10 cellular contexts compared by ENCODE assay signal in genomic region chr7:98249106-98249505, GRCh38. TPM values are rescaled to one million over a fixed set of nuclear protein-coding genes. Genes with fewer than 3 reads are reported as not detected.
DNase-seq lines count a peak whose midpoint lies in the region; ATAC-seq, FAIRE-seq and TF ChIP-seq lines count a peak whose summit lies in the region.
"Had no signal": no experiment of that assay in that cellular context is flagged by ENCODE, and none has a peak within 500 bp of the region (broad histone marks: within the 10 kb centered on the region; RNA-seq: fewer than 3 reads in every experiment).

No MANE protein-coding gene starts in this region.

- H3K9me3 ChIP-seq in OCI-LY7 (ENCODE audit: low read length), result no peaks in the 10 kb centered on the region

- H3K4me2 ChIP-seq in OCI-LY7 (ENCODE audit: low read length), result peak overlapping the region; percentile 22; the same call in 1 of the 2 replicates

- H3K4me3 Mint-ChIP-seq in activated CD4-positive, alpha-beta T cell treated with anti-CD3 and anti-CD28 coated beads, Interleukin-2, amount 10 ng/mL, durations not matched to agents 24 days and 14 days, result peak overlapping the region; percentile 56
- peak overlapping the region; percentile 32 for H3K4me3 Mint-ChIP-seq in endothelial cell (ENCODE audit: unreplicated experiment)

- no peaks in the 10 kb centered on the region for H4K20me1 ChIP-seq in OCI-LY7 (ENCODE audit: insufficient read depth, low read length)

- H3K27me3 Mint-ChIP-seq in activated CD4-positive, alpha-beta T cell treated with anti-CD3 and anti-CD28 coated beads, Interleukin-2, amount 10 ng/mL, durations not matched to agents 24 days and 14 days, result no peaks in the 10 kb centered on the region
- H3K27me3 Mint-ChIP-seq in endothelial cell (ENCODE audit: unreplicated experiment), result peaks cover 12% of the 10 kb centered on the region

- H3K4me3 ChIP-seq in OCI-LY7 (ENCODE audit: low read depth, low read length, poor library complexity, severe bottlenecking) (no peak overlapping the region), skin epidermis (no peak overlapping the region)

- CTCF ChIA-PET in OCI-LY7 (lab: Charles Lee; ENCODE audit: unreplicated experiment), result interaction anchor here (0.6 to 0.7 kb wide), 3 partner anchors 46 to 1928 kb away, joined by 3 to 4 read pairs (median 3); partner anchors contain the start of gene GPC2

- ATAC-seq in HG03520 (IDR thresholded peaks at IDR 0.05; ENCODE audit: unreplicated experiment), result no peak

- no peak overlapping the region for H2AFZ ChIP-seq in OCI-LY7 (ENCODE audit: low read length)

- no peak overlapping the region for H3K27ac ChIP-seq in OCI-LY7 (ENCODE audit: low read depth, low read length, poor library complexity, severe bottlenecking)
- peak overlapping the region in 13 of 21 experiments; percentile 26 to 91 (median 55) for H3K27ac ChIP-seq in skin epidermis

- H3K9me3 Mint-ChIP-seq in activated CD4-positive, alpha-beta T cell treated with anti-CD3 and anti-CD28 coated beads, Interleukin-2, amount 10 ng/mL, durations not matched to agents 24 days and 14 days, result no peaks in the 10 kb centered on the region
- no peaks in the 10 kb centered on the region for H3K9me3 Mint-ChIP-seq in endothelial cell (ENCODE audit: unreplicated experiment)

- FAIRE-seq in D721Med (lab: Jason Lieb, UNC), result no peak

- peaks cover 32% of the 10 kb centered on the region for H3K4me1 ChIP-seq in OCI-LY7 (ENCODE audit: insufficient read depth, low read length, poor library complexity, severe bottlenecking)

- peaks cover 6% of the 10 kb centered on the region; the same call in 1 of the 2 replicates for H3K79me2 ChIP-seq in OCI-LY7 (ENCODE audit: insufficient read depth, low read depth, low read length)

- intact Hi-C loops in activated CD4-positive, alpha-beta T cell treated with anti-CD3 and anti-CD28 coated beads, Interleukin-2, amount 10 ng/mL, durations not matched to agents 24 days and 14 days (cut with micrococcal nuclease), result no loop called here
- intact Hi-C loops in OCI-LY7 (cut with micrococcal nuclease; ENCODE audit: unreplicated experiment), result no loop called here

- peaks cover 24% of the 10 kb centered on the region for H3K36me3 Mint-ChIP-seq in activated CD4-positive, alpha-beta T cell treated with anti-CD3 and anti-CD28 coated beads, Interleukin-2, amount 10 ng/mL, durations not matched to agents 24 days and 14 days (ENCODE audit: low read depth)
- peaks cover 9% of the 10 kb centered on the region for H3K36me3 Mint-ChIP-seq in endothelial cell (ENCODE audit: low read depth, unreplicated experiment)

- no TSS peak for BruUV-seq in OCI-LY7 (replicated peaks; lab: Mats Ljungman, UMichigan)

- TF ChIP-seq CTCF in OCI-LY7 (conservative IDR thresholded peaks at IDR 0.05; ENCODE audit: low read length), result no peak
- TF ChIP-seq CTCF in endothelial cell (IDR thresholded peaks at IDR 0.05; ENCODE audit: unreplicated experiment), result no peak
- TF ChIP-seq CTCF in D721Med (IDR thresholded peaks at IDR 0.05; ENCODE audit: insufficient read depth, missing control alignments), result no peak

- H3K4me1 Mint-ChIP-seq in activated CD4-positive, alpha-beta T cell treated with anti-CD3 and anti-CD28 coated beads, Interleukin-2, amount 10 ng/mL, durations not matched to agents 24 days and 14 days, result peaks cover 39% of the 10 kb centered on the region
- H3K4me1 Mint-ChIP-seq in endothelial cell (ENCODE audit: unreplicated experiment), result peaks cover 44% of the 10 kb centered on the region

- H3K27ac Mint-ChIP-seq in activated CD4-positive, alpha-beta T cell treated with anti-CD3 and anti-CD28 coated beads, Interleukin-2, amount 10 ng/mL, durations not matched to agents 24 days and 14 days, result peak overlapping the region; percentile 66
- peak overlapping the region; percentile 93 for H3K27ac Mint-ChIP-seq in endothelial cell (ENCODE audit: unreplicated experiment)

- POLR2A ChIA-PET in OCI-LY7 (lab: Charles Lee), result interaction anchor here (0.6 kb wide), 1 partner anchor 1077 kb away, joined by 3 read pairs; the partner anchor contains the start of gene ARPC1A

- no peaks in the 10 kb centered on the region for H3K36me3 ChIP-seq in OCI-LY7 (ENCODE audit: insufficient read depth, low read length)

- H3K9me2 ChIP-seq in OCI-LY7 (ENCODE audit: insufficient read depth, low read length), result no peaks in the 10 kb centered on the region

- peak; percentile 64 for DNase-seq in activated CD4-positive, alpha-beta T cell treated with anti-CD3 and anti-CD28 coated beads, Interleukin-2, amount 10 ng/mL, durations not matched to agents 24 days and 14 days
- DNase-seq in activated CD4-positive, alpha-beta T cell treated with anti-CD3 and anti-CD28 coated beads, Interleukin-2, amount 50 U/mL, for 1 hour, result no peak
- DNase-seq in OCI-LY7 (ENCODE audit: low spot score), result no peak
- peak; percentile 39 for DNase-seq in endothelial cell (ENCODE audit: low spot score)
- no peak for DNase-seq in D721Med (ENCODE audit: insufficient read length, low spot score)
- DNase-seq in activated CD4-positive, CD25-positive, alpha-beta regulatory T cell (lab: John Stamatoyannopoulos, UW), result no peak
- DNase-seq: kidney glomerular epithelial cell, NCI-H446 treated with DMSO at 0.1 percent for 48 hours had no signal

RNA-seq across cellular contexts. Expression of gene TECPR1, which starts 2.9 kb away (rescaled TPM):
- 43.1 and 47.8 TPM in 2 replicates for total RNA-seq in activated CD4-positive, alpha-beta T cell treated with anti-CD3 and anti-CD28 coated beads, Interleukin-2, amount 10 ng/mL, durations not matched to agents 24 days and 14 days
- 17.9 and 23.2 TPM in 2 replicates for total RNA-seq in OCI-LY7 (2014; rRNA removed; shearing (Covaris generic))
- total RNA-seq in OCI-LY7 (2022) (36.4 and 38.1 TPM in 2 replicates), endothelial cell (ENCODE audit: unreplicated experiment) (129 TPM)

RNA-seq across cellular contexts. Expression of gene BRI3, which starts 32.4 kb away (rescaled TPM):
- total RNA-seq in activated CD4-positive, alpha-beta T cell treated with anti-CD3 and anti-CD28 coated beads, Interleukin-2, amount 10 ng/mL, durations not matched to agents 24 days and 14 days, result 66.8 and 70.3 TPM in 2 replicates
- 18.0 and 18.4 TPM in 2 replicates for total RNA-seq in OCI-LY7 (2014; rRNA removed; shearing (Covaris generic))
- total RNA-seq in OCI-LY7 (2022) (49.8 and 52.1 TPM in 2 replicates), endothelial cell (ENCODE audit: unreplicated experiment) (300 TPM)

RNA-seq across cellular contexts. Expression of gene BHLHA15, which starts 37.9 kb away (rescaled TPM):
- 0.40 and 0.72 TPM in 2 replicates for total RNA-seq in activated CD4-positive, alpha-beta T cell treated with anti-CD3 and anti-CD28 coated beads, Interleukin-2, amount 10 ng/mL, durations not matched to agents 24 days and 14 days
- total RNA-seq in OCI-LY7 (2014; rRNA removed; shearing (Covaris generic)), result 0.69 and 1.2 TPM in 2 replicates
- total RNA-seq in OCI-LY7 (2022) (1.9 and 4.3 TPM in 2 replicates), endothelial cell (ENCODE audit: unreplicated experiment) (1.2 TPM)

Comparison
In these comparisons a context has a peak if more than half of its experiments do, and no peak if none do; other contexts are left out.
1. DNase-seq: peak in activated CD4-positive, alpha-beta T cell treated with anti-CD3 and anti-CD28 coated beads, Interleukin-2, amount 10 ng/mL, durations not matched to agents 24 days and 14 days (single experiment) and endothelial cell (single experiment); none in activated CD4-positive, alpha-beta T cell treated with anti-CD3 and anti-CD28 coated beads, Interleukin-2, amount 50 U/mL, for 1 hour (single experiment), OCI-LY7 (single experiment), D721Med (single experiment) and activated CD4-positive, CD25-positive, alpha-beta regulatory T cell (0 of 4).